Comparison of ENCODE assay signal across 8 cellular contexts in genomic region chr15:77910030-77910911, GRCh38.
DNase-seq lines count a peak whose midpoint lies in the region; ATAC-seq and TF ChIP-seq lines count a peak whose summit lies in the region.
"Not testable (repeated sequence)": the region's sequence is repeated elsewhere in the genome, so short reads cannot be mapped to it uniquely, and the experiment has no call there.

No MANE protein-coding gene starts in this region.

- not testable (repeated sequence) for H2AK5ac ChIP-seq in IMR-90 (ENCODE audit: low read depth, low read length)
- H2AK5ac ChIP-seq in trophoblast cell (ENCODE audit: low read length) = peak overlapping the region; percentile 53

- H4K8ac ChIP-seq in IMR-90 (ENCODE audit: low read depth in 2 of 2, low read length in 2 of 2) (peak overlapping the region in 1 of 2 experiments; percentile 83; a peak in 1 of 4 replicates), trophoblast cell (ENCODE audit: low read depth, low read length) (peak overlapping the region; percentile 61)

- H4K12ac ChIP-seq in trophoblast cell (ENCODE audit: low read depth, low read length) = peak overlapping the region; percentile 36

- peak overlapping the region; percentile 52 for H3K4me3 ChIP-seq in IMR-90 (ENCODE audit: insufficient read depth, low read depth, low read length)
- peak overlapping the region; percentile 51 for H3K4me3 ChIP-seq in OCI-LY1 (ENCODE audit: low read depth, low read length, poor library complexity, severe bottlenecking)
- H3K4me3 ChIP-seq in trophoblast cell (ENCODE audit: low read depth, low read length) = not testable (repeated sequence)

- not testable (repeated sequence) for H3K9me1 ChIP-seq in IMR-90 (ENCODE audit: insufficient read depth, low read length)

- not testable (repeated sequence) for H2AK9ac ChIP-seq in IMR-90 (replicated peaks; ENCODE audit: low read depth, low read length, poor library complexity)

- H2BK12ac ChIP-seq in trophoblast cell (ENCODE audit: low read length) = not testable (repeated sequence)

- H3K14ac ChIP-seq in IMR-90 (replicated peaks; ENCODE audit: low read depth, low read length) = 0 out of 2 replicates have a peak overlapping the region, but pooled peaks have one; percentile 63
- H3K14ac ChIP-seq in trophoblast cell (ENCODE audit: low read length) = peak overlapping the region; percentile 11

- H3K56ac ChIP-seq in IMR-90 (ENCODE audit: extremely low read depth, insufficient read depth, low read length) = not testable (repeated sequence)

- not testable (repeated sequence) for H2BK15ac ChIP-seq in IMR-90 (ENCODE audit: low read depth, low read length)

- TF ChIP-seq POLR2A in IMR-90 (IDR thresholded peaks at IDR 0.05; ENCODE audit: low read depth, low read length) = not testable (repeated sequence)

- H3F3A ChIP-seq in OCI-LY1 (ENCODE audit: insufficient read depth, low read length) = not testable (repeated sequence)

- intact Hi-C loops in IMR-90 (cut with micrococcal nuclease); activated CD4-positive, alpha-beta memory T cell treated with anti-CD3 and anti-CD28 coated beads for 36 hours (cut with micrococcal nuclease): not testable (repeated sequence)

- in situ Hi-C loops in IMR-90 (cut with MboI; ENCODE audit: low sequenced_read_pairs) = not testable (repeated sequence)

- not testable (repeated sequence) for H4K91ac ChIP-seq in IMR-90 (ENCODE audit: insufficient read depth, low read depth, low read length); trophoblast cell (ENCODE audit: low read depth, low read length)

- H3K79me1 ChIP-seq in IMR-90 (ENCODE audit: low read depth in 1 of 2, low read length in 2 of 2); trophoblast cell (ENCODE audit: low read length): not testable (repeated sequence)

- H3K9me3 Mint-ChIP-seq in activated CD4-positive, alpha-beta memory T cell treated with anti-CD3 and anti-CD28 coated beads for 36 hours; central memory CD8-positive, alpha-beta T cell: not testable (repeated sequence)

- H3K9ac ChIP-seq in IMR-90 (ENCODE audit: low read depth, low read length) = peak overlapping the region; percentile 66; the same call in 1 of the 2 replicates
- H3K9ac ChIP-seq in OCI-LY1 (ENCODE audit: low read length) = peak overlapping the region; percentile 37; the same call in 1 of the 2 replicates
- not testable (repeated sequence) for H3K9ac ChIP-seq in trophoblast cell (ENCODE audit: low read length)

- dilution Hi-C loops in IMR-90 (cut with HindIII; ENCODE audit: low sequenced_read_pairs, unreplicated experiment) = not testable (repeated sequence)

- H2BK5ac ChIP-seq in IMR-90 (ENCODE audit: low read depth, low read length, poor library complexity, severe bottlenecking); trophoblast cell (ENCODE audit: low read depth, low read length, poor library complexity): not testable (repeated sequence)

- 0 out of 2 replicates have a peak overlapping the region, but pooled peaks have one; percentile 68 for H4K5ac ChIP-seq in IMR-90 (ENCODE audit: low read depth, low read length)

- not testable (repeated sequence) for H3K36me3 ChIP-seq in IMR-90 (ENCODE audit: control insufficient read depth, insufficient read depth, low read length); OCI-LY1 (ENCODE audit: insufficient read depth, low read length); trophoblast cell (ENCODE audit: control insufficient read depth in 1 of 2, insufficient read depth in 2 of 2, low read length in 2 of 2)

- not testable (repeated sequence) for H3K23ac ChIP-seq in IMR-90 (ENCODE audit: low read depth, low read length); trophoblast cell (ENCODE audit: low read length)

- POLR2A ChIA-PET in IMR-90 (lab: Charles Lee; ENCODE audit: unreplicated experiment) = not testable (repeated sequence)
- POLR2A ChIA-PET in activated CD4-positive, alpha-beta memory T cell treated with anti-CD3 and anti-CD28 coated beads for 36 hours (lab: Charles Lee) = interaction anchor here (0.6 kb wide), 1 partner anchor 502 kb away, joined by 4 read pairs; no protein-coding TSS in a partner anchor

- H3K79me2 ChIP-seq in OCI-LY1 (ENCODE audit: insufficient read depth, low read length); trophoblast cell (ENCODE audit: control insufficient read depth, insufficient read depth, low read length, poor library complexity): not testable (repeated sequence)

- peak overlapping the region; percentile 92 for H2AFZ ChIP-seq in IMR-90 (replicated peaks; ENCODE audit: low read length, poor library complexity)
- H2AFZ ChIP-seq in OCI-LY1 (ENCODE audit: low read length); trophoblast cell (ENCODE audit: insufficient read depth, low read length, poor library complexity): not testable (repeated sequence)

- H3K4me1 ChIP-seq in IMR-90 (ENCODE audit: control insufficient read depth, insufficient read depth, low read length); OCI-LY1 (ENCODE audit: insufficient read depth, low read length, severe bottlenecking); trophoblast cell (ENCODE audit: control insufficient read depth in 1 of 2, insufficient read depth in 2 of 2, low read length in 2 of 2): not testable (repeated sequence)

- H3K27me3 Mint-ChIP-seq in activated CD4-positive, alpha-beta memory T cell treated with anti-CD3 and anti-CD28 coated beads for 36 hours = peaks cover 18% of the 10 kb centered on the region
- H3K27me3 Mint-ChIP-seq in central memory CD8-positive, alpha-beta T cell = peaks cover 28% of the 10 kb centered on the region

- not testable (repeated sequence) for H3K9me3 ChIP-seq in IMR-90 (ENCODE audit: control insufficient read depth, insufficient read depth, low read length); OCI-LY1 (ENCODE audit: low read length); trophoblast cell (ENCODE audit: insufficient read depth, low read depth, low read length)

- H3K27me3 ChIP-seq in IMR-90 (ENCODE audit: control insufficient read depth, insufficient read depth, low read length); OCI-LY1 (ENCODE audit: insufficient read depth, low read length); trophoblast cell (ENCODE audit: insufficient read depth, low read length): not testable (repeated sequence)

- CTCF ChIA-PET in IMR-90 (lab: Yijun Ruan, JAX) = interaction anchor here (0.6 kb wide), 1 partner anchor 11 kb away, joined by 3 read pairs; no protein-coding TSS in a partner anchor
- CTCF ChIA-PET in activated CD4-positive, alpha-beta memory T cell treated with anti-CD3 and anti-CD28 coated beads for 36 hours (lab: Charles Lee) = interaction anchor here (0.6 to 3.6 kb wide), 30 partner anchors 9 to 841 kb away, joined by 3 to 18 read pairs (median 4); partner anchors contain the start of gene TBC1D2B

- 17% methylated on average over 4 of the region's 12 CpGs; no CpG with 5 or more reads in 1 of the 2 experiments for WGBS in IMR-90 (ENCODE audit: extremely low coverage in 2 of 2, insufficient read length in 1 of 2), 2 experiments
- WGBS in trophoblast cell (ENCODE audit: extremely low coverage, insufficient coverage, insufficient read length) = no CpG with 5 or more reads among the region's 12 CpGs

- peak overlapping the region; percentile 80; the same call in 1 of the 2 replicates for H3K4ac ChIP-seq in IMR-90 (ENCODE audit: low read depth, low read length)
- H3K4ac ChIP-seq in trophoblast cell (ENCODE audit: low read depth, low read length) = not testable (repeated sequence)

- H2BK120ac ChIP-seq in IMR-90 (ENCODE audit: low read depth, low read length); trophoblast cell (ENCODE audit: insufficient read depth, low read length, poor library complexity): not testable (repeated sequence)

- not testable (repeated sequence) for H4K20me1 ChIP-seq in IMR-90 (ENCODE audit: insufficient read depth, low read length); OCI-LY1 (ENCODE audit: insufficient read depth, low read length)

- TF ChIP-seq RAD21 in IMR-90 (IDR thresholded peaks at IDR 0.05; ENCODE audit: low read length) = not testable (repeated sequence)

- not testable (repeated sequence) for H3K27ac ChIP-seq in IMR-90 (ENCODE audit: insufficient read depth, low read length); OCI-LY1 (ENCODE audit: low read depth, low read length, poor library complexity, severe bottlenecking); trophoblast cell (ENCODE audit: low read depth, low read length)

- TF ChIP-seq CTCF in IMR-90 (conservative IDR thresholded peaks at IDR 0.05; ENCODE audit: low read depth, low read length) = peak; percentile 44
- peak; percentile 77 for TF ChIP-seq CTCF in OCI-LY1 (IDR thresholded peaks at IDR 0.05; ENCODE audit: low read length)

- H3K4me3 Mint-ChIP-seq in activated CD4-positive, alpha-beta memory T cell treated with anti-CD3 and anti-CD28 coated beads for 36 hours = peak overlapping the region; percentile 66
- peak overlapping the region; percentile 71 for H3K4me3 Mint-ChIP-seq in central memory CD8-positive, alpha-beta T cell

- ATAC-seq in IMR-90 (ENCODE audit: low read depth) = peak; percentile 95
- peak; percentile 82 for ATAC-seq in central memory CD8-positive, alpha-beta T cell (replicated peaks; ENCODE audit: extremely low read depth, poor library complexity, severe bottlenecking)
- peak; percentile 62 for ATAC-seq in stimulated activated naive CD8-positive, alpha-beta T cell treated with anti-CD3 and anti-CD28 coated beads, Interleukin-15, Interleukin-2, amounts not matched to agents 100 U/mL and 50 U/mL, for 24 hours

- H3K18ac ChIP-seq in IMR-90 (ENCODE audit: low read depth, low read length) = not testable (repeated sequence)
- peak overlapping the region; percentile 25 for H3K18ac ChIP-seq in trophoblast cell (ENCODE audit: low read length)

- H3K36me3 Mint-ChIP-seq in activated CD4-positive, alpha-beta memory T cell treated with anti-CD3 and anti-CD28 coated beads for 36 hours; central memory CD8-positive, alpha-beta T cell (ENCODE audit: insufficient read depth): not testable (repeated sequence)

- H3K4me2 ChIP-seq in IMR-90 (ENCODE audit: low read depth, low read length) (peak overlapping the region; percentile 100), OCI-LY1 (ENCODE audit: low read length) (peak overlapping the region; percentile 65), trophoblast cell (ENCODE audit: low read length) (peak overlapping the region; percentile 68)

- H3K4me1 Mint-ChIP-seq in activated CD4-positive, alpha-beta memory T cell treated with anti-CD3 and anti-CD28 coated beads for 36 hours (ENCODE audit: low read depth); central memory CD8-positive, alpha-beta T cell: not testable (repeated sequence)

- H3K27ac Mint-ChIP-seq in activated CD4-positive, alpha-beta memory T cell treated with anti-CD3 and anti-CD28 coated beads for 36 hours = peak overlapping the region; percentile 42
- peak overlapping the region; percentile 44 for H3K27ac Mint-ChIP-seq in central memory CD8-positive, alpha-beta T cell (ENCODE audit: low read depth)

- DNase-seq in DMS53 treated with DMSO at 0.1 percent for 48 hours (lab: John Stamatoyannopoulos, UW; ENCODE audit: unreplicated experiment) = peak; percentile 13
- peak; percentile 69 for DNase-seq in IMR-90
- peak; percentile 86 for DNase-seq in activated CD4-positive, alpha-beta memory T cell treated with anti-CD3 and anti-CD28 coated beads for 36 hours
- DNase-seq in central memory CD8-positive, alpha-beta T cell (ENCODE audit: low spot score in 2 of 2) = peak; percentile 60 to 69
- DNase-seq in iPS DF 4.7 (ENCODE audit: extremely low read depth, low spot score) = peak; percentile 38
- peak; percentile 66 to 78 for DNase-seq in trophoblast cell
- peak; percentile 77 for DNase-seq in stimulated activated naive CD8-positive, alpha-beta T cell treated with anti-CD3 and anti-CD28 coated beads, Interleukin-15, Interleukin-2, amounts not matched to agents 100 U/mL and 50 U/mL, for 24 hours

- not testable (repeated sequence) for H2BK20ac ChIP-seq in IMR-90 (ENCODE audit: low read depth, low read length)

- H3K9me2 ChIP-seq in OCI-LY1 (ENCODE audit: low read depth, low read length) = not testable (repeated sequence)

- BruUV-seq in IMR-90 (replicated peaks; lab: Mats Ljungman, UMichigan) = not testable (repeated sequence)

Comparison
In these comparisons a context has a peak if more than half of its experiments do, and no peak if none do; other contexts are left out.
1. DNase-seq: peak in every context shown above with its lines; median percentile 86 in activated CD4-positive, alpha-beta memory T cell treated with anti-CD3 and anti-CD28 coated beads for 36 hours; 77 in stimulated activated naive CD8-positive, alpha-beta T cell treated with anti-CD3 and anti-CD28 coated beads, Interleukin-15, Interleukin-2, amounts not matched to agents 100 U/mL and 50 U/mL, for 24 hours; 72 in trophoblast cell; 69 in IMR-90; 64 in central memory CD8-positive, alpha-beta T cell; 38 in iPS DF 4.7; 13 in DMS53 treated with DMSO at 0.1 percent for 48 hours.